In genomic region chr15:67823371-67824156, GRCh38 we compare ENCODE assay signal across 11 cellular contexts. TPM values are rescaled to one million over a fixed set of nuclear protein-coding genes. Genes with fewer than 3 reads are reported as not detected.
DNase-seq lines count a peak whose midpoint lies in the region; ATAC-seq and TF ChIP-seq lines count a peak whose summit lies in the region.
"Had no signal": no experiment of that assay in that cellular context is flagged by ENCODE, and none has a peak within 500 bp of the region (broad histone marks: within the 10 kb centered on the region; RNA-seq: fewer than 3 reads in every experiment).

No MANE protein-coding gene starts in this region.

- POLR2A ChIA-PET in CD4-positive, alpha-beta memory T cell (lab: Charles Lee; ENCODE audit: partially characterized antibody), result interaction anchor here (2.4 kb wide), 1 partner anchor 10 kb away, joined by 6 read pairs; no protein-coding TSS in a partner anchor
- POLR2A ChIA-PET in HEK293 (lab: Yijun Ruan, JAX) (interaction anchor here (1.3 to 1.5 kb wide), 2 partner anchors 17 to 281 kb away, joined by 3 to 4 read pairs; partner anchors contain the start of gene MAP2K5), activated B cell treated with CpG ODN at 0.5 μM for 24 hours (lab: Charles Lee) (interaction anchor here (0.6 to 1.0 kb wide), 2 partner anchors 41 to 230 kb away, joined by 3 to 4 read pairs; partner anchors contain the start of gene PIAS1)

- ATAC-seq in activated B cell treated with CpG ODN at 0.5 μM for 24 hours (ENCODE audit: low read depth) (peak; percentile 29), naive B cell (ENCODE audit: low read depth in 2 of 2) (peak; percentile 39 to 45), GM19324 (IDR thresholded peaks at IDR 0.05; ENCODE audit: low FRiP score, unreplicated experiment) (no peak)

- no peak overlapping the region for H3K27ac ChIP-seq in CD4-positive, alpha-beta memory T cell (ENCODE audit: low read depth, low read length)
- H3K27ac ChIP-seq in HEK293 (ENCODE audit: extremely low read depth, low read depth, low read length) (peak overlapping the region; percentile 30; the same call in 1 of the 2 replicates), tibial nerve (no peak overlapping the region)
- H3K27ac ChIP-seq: right atrium auricular region had no signal

- CTCF ChIA-PET in CD4-positive, alpha-beta memory T cell (lab: Charles Lee; ENCODE audit: partially characterized antibody), result interaction anchor here (1.1 to 1.6 kb wide), 3 partner anchors 13 to 41 kb away, joined by 4 to 7 read pairs (median 5); no protein-coding TSS in a partner anchor
- CTCF ChIA-PET in HEK293 (lab: Yijun Ruan, JAX), result interaction anchor here (0.5 to 1.3 kb wide), 6 partner anchors 9 to 901 kb away, joined by 3 to 4 read pairs (median 3); partner anchors contain the start of gene C15orf61
- CTCF ChIA-PET in activated B cell treated with CpG ODN at 0.5 μM for 24 hours (lab: Charles Lee), result interaction anchor here (1.2 to 2.9 kb wide), 7 partner anchors 12 to 877 kb away, joined by 3 to 19 read pairs (median 8); no protein-coding TSS in a partner anchor

- peaks cover 24 to 65% (median 43%) of the 10 kb centered on the region in 4 donors for H3K4me1 Mint-ChIP-seq in CD4-positive, alpha-beta memory T cell
- H3K4me1 Mint-ChIP-seq in activated B cell treated with CpG ODN at 0.5 μM for 24 hours, result peaks cover 51% of the 10 kb centered on the region
- H3K4me1 Mint-ChIP-seq in naive B cell, result peaks cover 52 to 71% (median 56%) of the 10 kb centered on the region in 3 donors

- H3K36me3 ChIP-seq in CD4-positive, alpha-beta memory T cell (ENCODE audit: insufficient read depth, low read length), result no peaks in the 10 kb centered on the region
- H3K36me3 ChIP-seq in HEK293 (ENCODE audit: control insufficient read depth in 2 of 2, insufficient read depth in 1 of 2, low read length in 2 of 2) (no peaks in the 10 kb centered on the region), tibial nerve (no peaks in the 10 kb centered on the region)
- H3K36me3 ChIP-seq: right atrium auricular region had no signal

- peaks cover 52 to 65% of the 10 kb centered on the region in 2 donors for H3K27me3 Mint-ChIP-seq in CD4-positive, alpha-beta memory T cell
- H3K27me3 Mint-ChIP-seq in activated B cell treated with CpG ODN at 0.5 μM for 24 hours (peaks cover 56% of the 10 kb centered on the region), naive B cell (peaks cover 55 to 79% (median 74%) of the 10 kb centered on the region in 3 donors)

- no peak overlapping the region for H3K4me3 ChIP-seq in CD4-positive, alpha-beta memory T cell (ENCODE audit: low read length in 2 of 2)
- H3K4me3 ChIP-seq in HEK293 (ENCODE audit: low read depth, low read length) (peak overlapping the region; percentile 38), tibial nerve (peak overlapping the region in 1 of 4 donors; percentile 17)

- DNase-seq in CD4-positive, alpha-beta memory T cell, result peak in 1 of 5 donors; percentile 9
- DNase-seq in activated B cell treated with CpG ODN at 0.5 μM for 24 hours (no peak), naive B cell (no peak), GDM1 (lab: John Stamatoyannopoulos, UW) (no peak), SIG-M5 treated with dmso at 0.1 percent for 504 hours (lab: John Stamatoyannopoulos, UW; ENCODE audit: unreplicated experiment) (no peak), tibial nerve (ENCODE audit: low spot score in 2 of 2) (no peak)

- peak overlapping the region; percentile 67 to 91 (median 77) for H3K4me3 Mint-ChIP-seq in CD4-positive, alpha-beta memory T cell
- peak overlapping the region; percentile 79 for H3K4me3 Mint-ChIP-seq in activated B cell treated with CpG ODN at 0.5 μM for 24 hours
- peak overlapping the region; percentile 59 to 96 (median 90) for H3K4me3 Mint-ChIP-seq in naive B cell

- H3K9me3 Mint-ChIP-seq in CD4-positive, alpha-beta memory T cell, result peaks cover 0 to 8% (median 0%) of the 10 kb centered on the region in 8 donors
- no peaks in the 10 kb centered on the region for H3K9me3 Mint-ChIP-seq in activated B cell treated with CpG ODN at 0.5 μM for 24 hours
- peaks cover 5 to 23% (median 6%) of the 10 kb centered on the region in 7 donors for H3K9me3 Mint-ChIP-seq in naive B cell

- no peaks in the 10 kb centered on the region for H3K9me3 ChIP-seq in CD4-positive, alpha-beta memory T cell (ENCODE audit: control insufficient read depth in 1 of 2, low read length in 2 of 2)
- H3K9me3 ChIP-seq in HEK293 (ENCODE audit: control insufficient read depth, insufficient read depth, low read depth, low read length) (no peaks in the 10 kb centered on the region), tibial nerve (no peaks in the 10 kb centered on the region)
- H3K9me3 ChIP-seq: right atrium auricular region had no signal

- peaks cover 55% of the 10 kb centered on the region for H3K27me3 ChIP-seq in CD4-positive, alpha-beta memory T cell (ENCODE audit: insufficient read depth, low read length)
- H3K27me3 ChIP-seq in tibial nerve, result peaks cover 10 to 96% of the 10 kb centered on the region in 2 donors

- H3K36me3 Mint-ChIP-seq in CD4-positive, alpha-beta memory T cell, result no peaks in the 10 kb centered on the region
- H3K36me3 Mint-ChIP-seq in activated B cell treated with CpG ODN at 0.5 μM for 24 hours (ENCODE audit: low read depth), result peaks cover 2% of the 10 kb centered on the region
- peaks cover 0 to 38% of the 10 kb centered on the region in 2 donors for H3K36me3 Mint-ChIP-seq in naive B cell

- H3K27ac Mint-ChIP-seq in CD4-positive, alpha-beta memory T cell, result peak overlapping the region in 2 of 7 donors; percentile 0 to 34
- H3K27ac Mint-ChIP-seq in activated B cell treated with CpG ODN at 0.5 μM for 24 hours (peak overlapping the region; percentile 13), naive B cell (peak overlapping the region in 4 of 6 donors; percentile 85 to 98 (median 94))

- H3K4me1 ChIP-seq in CD4-positive, alpha-beta memory T cell (ENCODE audit: insufficient read depth, low read length), result peaks cover 57% of the 10 kb centered on the region
- peaks cover 7% of the 10 kb centered on the region for H3K4me1 ChIP-seq in HEK293 (ENCODE audit: control insufficient read depth, insufficient read depth, low read length)
- peaks cover 0 to 91% (median 22%) of the 10 kb centered on the region in 4 donors for H3K4me1 ChIP-seq in tibial nerve

- 3 to 5% methylated on average over 31 to 64 of the region's 82 CpGs for WGBS in tibial nerve, 2 donors

- no peak for TF ChIP-seq POLR2A in tibial nerve (IDR thresholded peaks at IDR 0.05)

- peak; percentile 26; the same call in 1 of the 2 replicates for TF ChIP-seq CTCF in HEK293 (tag by site-specific recombination; IDR thresholded peaks at IDR 0.05)
- TF ChIP-seq CTCF in activated B cell treated with CpG ODN at 0.5 μM for 24 hours (IDR thresholded peaks at IDR 0.05), result no peak
- no peak for TF ChIP-seq CTCF in tibial nerve (IDR thresholded peaks at IDR 0.05)

- intact Hi-C loops in CD4-positive, alpha-beta memory T cell (cut with micrococcal nuclease), result no loop called here
- intact Hi-C loops in activated B cell treated with CpG ODN at 0.5 μM for 24 hours (cut with micrococcal nuclease), result loop anchor here (1.0 kb wide), 2 partner anchors 9 to 40 kb away; no protein-coding TSS in a partner anchor

- no peak for TF ChIP-seq EP300 in tibial nerve (IDR thresholded peaks at IDR 0.05)

TF ChIP-seq in HEK293, 187 proteins besides CTCF, POLR2A, EP300 and RAD21 (continues in another document):
- TF ChIP-seq HOXD13 (CRISPR knock-in tag; IDR thresholded peaks at IDR 0.05; ENCODE audit: borderline replicate concordance), result no peak
- no peak for TF ChIP-seq ZNF530 (tag by site-specific recombination; IDR thresholded peaks at IDR 0.05; ENCODE audit: low read depth)
- TF ChIP-seq ZNF701 (tag by site-specific recombination; IDR thresholded peaks at IDR 0.05), result no peak; the same call in 1 of the 2 replicates
- TF ChIP-seq ZBTB1 (tag by site-specific recombination; IDR thresholded peaks at IDR 0.05), result no peak
- peak; percentile 71; the same call in 1 of the 2 replicates for TF ChIP-seq ZEB2 (tag by site-specific recombination; IDR thresholded peaks at IDR 0.05)
- 0 out of 2 replicates have a peak, but pooled peaks have one; percentile 21 for TF ChIP-seq GLIS1 (tag by site-specific recombination; IDR thresholded peaks at IDR 0.05)
- peak; percentile 59; the same call in 1 of the 2 replicates for TF ChIP-seq ZNF600 (tag by site-specific recombination; IDR thresholded peaks at IDR 0.05)
- TF ChIP-seq ZNF785 (tag by site-specific recombination; IDR thresholded peaks at IDR 0.05), result no peak
- TF ChIP-seq ZNF433 (tag by site-specific recombination; IDR thresholded peaks at IDR 0.05; ENCODE audit: low read depth), result no peak
- TF ChIP-seq YY1 (tag by site-specific recombination; IDR thresholded peaks at IDR 0.05), result 0 out of 2 replicates have a peak, but pooled peaks have one; percentile 13
- no peak for TF ChIP-seq ZFP41 (tag by site-specific recombination; IDR thresholded peaks at IDR 0.05; ENCODE audit: borderline replicate concordance)
- TF ChIP-seq SETDB1 (IDR thresholded peaks at IDR 0.05; ENCODE audit: insufficient read length, low read length), result no peak
- no peak for TF ChIP-seq REPIN1 (tag by site-specific recombination; IDR thresholded peaks at IDR 0.05; ENCODE audit: low read depth)
- no peak for TF ChIP-seq ZXDB (tag by site-specific recombination; IDR thresholded peaks at IDR 0.05)
- no peak for TF ChIP-seq ZNF140 (tag by site-specific recombination; IDR thresholded peaks at IDR 0.05)
- 0 out of 2 replicates have a peak, but pooled peaks have one; percentile 36 for TF ChIP-seq KLF16 (tag by site-specific recombination; IDR thresholded peaks at IDR 0.05)
- peak; percentile 96 for TF ChIP-seq ZNF341 (tag by site-specific recombination; IDR thresholded peaks at IDR 0.05; ENCODE audit: low read depth)
- 0 out of 2 replicates have a peak, but pooled peaks have one; percentile 14 for TF ChIP-seq ZFP69B (tag by site-specific recombination; IDR thresholded peaks at IDR 0.05)
- no peak for TF ChIP-seq ZNF501 (tag by site-specific recombination; IDR thresholded peaks at IDR 0.05)

RNA-seq across cellular contexts. Expression of gene SKOR1, which starts 1.7 kb away (rescaled TPM):
- total RNA-seq in CD4-positive, alpha-beta memory T cell, result under 1 TPM; 0.30 to 0.38 TPM
- polyA plus RNA-seq in CD4-positive, alpha-beta memory T cell, result under 1 TPM in 1 of 2 donors, not detected in 1; 0.09 TPM
- total RNA-seq in activated B cell treated with CpG ODN at 0.5 μM for 24 hours, result 0.53 and 0.64 TPM in 2 replicates
- under 1 TPM in 3 of 6 donors, not detected in 3; 0.07 to 0.19 (median 0.13) TPM for polyA plus RNA-seq in naive B cell (ENCODE audit: low read depth in 6 of 6)
- 1 to 10 TPM in 1 of 4 donors, under 1 TPM in 3; 0.42 to 1.5 (median 0.82) TPM for total RNA-seq in tibial nerve
- total RNA-seq: fibroblast of villous mesenchyme had no signal

RNA-seq across cellular contexts. Expression of gene RNU6-1, which starts 16.3 kb away (rescaled TPM):
- total RNA-seq in CD4-positive, alpha-beta memory T cell, result not detected
- not detected for polyA plus RNA-seq in CD4-positive, alpha-beta memory T cell
- total RNA-seq in activated B cell treated with CpG ODN at 0.5 μM for 24 hours (not detected in 2 replicates), tibial nerve (not detected)
- polyA plus RNA-seq in naive B cell (ENCODE audit: low read depth in 6 of 6), result not detected
- total RNA-seq: fibroblast of villous mesenchyme, right atrium auricular region, urinary bladder had no signal
- polyA plus RNA-seq: urinary bladder had no signal
